In the genomic region with DNA sequence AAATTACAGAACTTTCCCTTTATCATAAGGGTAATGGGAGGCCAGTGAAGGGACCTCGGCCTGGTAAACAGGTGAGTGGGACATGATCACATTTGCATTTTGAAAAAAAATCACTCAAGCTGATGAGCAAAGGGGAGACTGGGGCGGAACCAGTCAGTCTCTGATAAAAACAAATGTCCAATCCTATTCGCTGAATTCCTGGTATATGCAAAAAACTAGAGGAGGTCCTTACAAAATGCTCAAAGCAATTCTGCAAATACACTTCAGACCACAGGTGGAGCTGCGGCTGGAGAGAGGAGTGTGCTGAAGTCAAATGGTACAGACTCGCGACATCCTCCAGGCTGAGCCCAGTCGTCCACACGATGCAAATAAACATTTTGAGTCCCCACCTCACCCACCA, we compare ENCODE assay signal across 9 cellular contexts.
DNase-seq lines count a peak whose midpoint lies in the region; ATAC-seq and TF ChIP-seq lines count a peak whose summit lies in the region.
"Had no signal": no experiment of that assay in that cellular context is flagged by ENCODE, and none has a peak within 500 bp of the region (broad histone marks: within the 10 kb centered on the region; RNA-seq: fewer than 3 reads in every experiment).

No MANE protein-coding gene starts in this region.

- peak; percentile 21 to 23 for ATAC-seq in activated T-cell treated with anti-CD3 and anti-CD28 coated beads, Interleukin-2, amount 50 U/mL, for 4 hours
- peak; percentile 64 for ATAC-seq in stimulated activated naive CD8-positive, alpha-beta T cell treated with anti-CD3 and anti-CD28 coated beads, Interleukin-15, Interleukin-2, amounts not matched to agents 100 U/mL and 50 U/mL, for 24 hours

- no peak for TF ChIP-seq EP300 in esophagus muscularis mucosa (IDR thresholded peaks at IDR 0.05)

- H3K36me3 ChIP-seq in esophagus muscularis mucosa (no peaks in the 10 kb centered on the region), right atrium auricular region (no peaks in the 10 kb centered on the region)

- H3K27me3 ChIP-seq in esophagus muscularis mucosa (no peaks in the 10 kb centered on the region), right atrium auricular region (no peaks in the 10 kb centered on the region)

- no peak overlapping the region for H3K4me3 ChIP-seq in epithelial cell of esophagus (ENCODE audit: low read length)
- H3K4me3 ChIP-seq in esophagus muscularis mucosa: no peak overlapping the region
- H3K4me3 ChIP-seq in right atrium auricular region: no peak overlapping the region

- H3K4me3 Mint-ChIP-seq in activated T-cell treated with anti-CD3 and anti-CD28 coated beads, Interleukin-2, amount 50 U/mL, for 4 hours: peak overlapping the region; percentile 5

- TF ChIP-seq POLR2A in esophagus muscularis mucosa (IDR thresholded peaks at IDR 0.05; ENCODE audit: low read depth): no peak

- in situ Hi-C loops in SK-MEL-5 (cut with HindIII; ENCODE audit: low pct_unique_long_range_greater_than_20kb, low sequenced_read_pairs): no loop called here

- peaks cover 88% of the 10 kb centered on the region for H3K4me1 Mint-ChIP-seq in activated T-cell treated with anti-CD3 and anti-CD28 coated beads, Interleukin-2, amount 50 U/mL, for 4 hours (ENCODE audit: low read depth)

- no peaks in the 10 kb centered on the region for H3K27me3 Mint-ChIP-seq in activated T-cell treated with anti-CD3 and anti-CD28 coated beads, Interleukin-2, amount 50 U/mL, for 4 hours (ENCODE audit: low read depth)

- H3K4me1 ChIP-seq in esophagus muscularis mucosa (peaks cover 0 to 23% (median 19%) of the 10 kb centered on the region in 4 donors), right atrium auricular region (no peaks in the 10 kb centered on the region)

- TF ChIP-seq CTCF in epithelial cell of esophagus (IDR thresholded peaks at IDR 0.05; ENCODE audit: insufficient read depth, low read depth, low read length, missing control alignments): peak; percentile 29
- no peak for TF ChIP-seq CTCF in esophagus muscularis mucosa (IDR thresholded peaks at IDR 0.05)
- no peak for TF ChIP-seq CTCF in right atrium auricular region (IDR thresholded peaks at IDR 0.05)

- 92% methylated on average over 8 of the region's 8 CpGs for WGBS in esophagus muscularis mucosa

- H3K27ac ChIP-seq in esophagus muscularis mucosa (replicated peaks in 1 of 4) (no peak overlapping the region), right atrium auricular region (no peak overlapping the region)

- H3K9me3 ChIP-seq in esophagus muscularis mucosa (no peaks in the 10 kb centered on the region), right atrium auricular region (no peaks in the 10 kb centered on the region)

- intact Hi-C loops in esophagus muscularis mucosa (cut with DNase I): no loop called here

- peaks cover 4% of the 10 kb centered on the region for H3K36me3 Mint-ChIP-seq in activated T-cell treated with anti-CD3 and anti-CD28 coated beads, Interleukin-2, amount 50 U/mL, for 4 hours (ENCODE audit: insufficient read depth)

- no peak for DNase-seq in activated T-cell treated with anti-CD3 and anti-CD28 coated beads, Interleukin-2, amount 50 U/mL, for 4 hours
- no peak for DNase-seq in activated T-cell treated with anti-CD3 and anti-CD28 coated beads, Interleukin-2, amount 50 U/mL, for 1 hour
- DNase-seq in SK-MEL-5 (ENCODE audit: low read depth, low spot score): peak; percentile 51
- no peak for DNase-seq in epithelial cell of esophagus (ENCODE audit: low read depth)
- peak; percentile 50 for DNase-seq in stimulated activated naive CD8-positive, alpha-beta T cell treated with anti-CD3 and anti-CD28 coated beads, Interleukin-15, Interleukin-2, amounts not matched to agents 100 U/mL and 50 U/mL, for 24 hours
- no peak for DNase-seq in NCI-H1436 (lab: John Stamatoyannopoulos, UW)
- DNase-seq in esophagus muscularis mucosa (ENCODE audit: extremely low spot score): no peak
- no peak for DNase-seq in right atrium auricular region (ENCODE audit: low spot score)
- DNase-seq: NCI-H187 had no signal

- H3K9me3 Mint-ChIP-seq in activated T-cell treated with anti-CD3 and anti-CD28 coated beads, Interleukin-2, amount 50 U/mL, for 4 hours: no peaks in the 10 kb centered on the region

Comparison
In these comparisons a context has a peak if more than half of its experiments do, and no peak if none do; other contexts are left out.
1. DNase-seq: peak in SK-MEL-5 (single experiment) and stimulated activated naive CD8-positive, alpha-beta T cell treated with anti-CD3 and anti-CD28 coated beads, Interleukin-15, Interleukin-2, amounts not matched to agents 100 U/mL and 50 U/mL, for 24 hours (single experiment); none in activated T-cell treated with anti-CD3 and anti-CD28 coated beads, Interleukin-2, amount 50 U/mL, for 4 hours (single experiment), activated T-cell treated with anti-CD3 and anti-CD28 coated beads, Interleukin-2, amount 50 U/mL, for 1 hour (single experiment), epithelial cell of esophagus (single experiment), NCI-H1436 (single experiment), esophagus muscularis mucosa (single experiment) and right atrium auricular region (single experiment).